In genomic region chr9:6428940-6429889, GRCh38 we compare ENCODE assay signal across 8 cellular contexts. TPM values are rescaled to one million over a fixed set of nuclear protein-coding genes. Genes with fewer than 3 reads are reported as not detected.
DNase-seq lines count a peak whose midpoint lies in the region; ATAC-seq and TF ChIP-seq lines count a peak whose summit lies in the region.

No MANE protein-coding gene starts in this region.

- no peaks in the 10 kb centered on the region for H3K9me3 Mint-ChIP-seq in endodermal cell

- no peaks in the 10 kb centered on the region for H3K27me3 Mint-ChIP-seq in endodermal cell (ENCODE audit: insufficient read depth)

- no peaks in the 10 kb centered on the region for H3K9me3 ChIP-seq in endodermal cell (ENCODE audit: control insufficient read depth, low read length)

- H3K27ac Mint-ChIP-seq in endodermal cell: no peak overlapping the region

- H3K27me3 ChIP-seq in endodermal cell (ENCODE audit: control insufficient read depth, insufficient read depth, low read length, poor library complexity, severe bottlenecking): no peaks in the 10 kb centered on the region

- H3K9ac ChIP-seq in endodermal cell (ENCODE audit: extremely low read depth, low read length, poor library complexity, severe bottlenecking): no peak overlapping the region

- H3K36me3 ChIP-seq in endodermal cell (ENCODE audit: control insufficient read depth, insufficient read depth, low read length): peaks cover 50% of the 10 kb centered on the region

- no peaks in the 10 kb centered on the region for H3K4me1 ChIP-seq in endodermal cell (ENCODE audit: control insufficient read depth, insufficient read depth, low read length)

- ATAC-seq in GM18502 (IDR thresholded peaks at IDR 0.05; ENCODE audit: poor library complexity, unreplicated experiment): peak; percentile 93
- peak; percentile 89 for ATAC-seq in GM21526 (IDR thresholded peaks at IDR 0.05; ENCODE audit: low FRiP score, unreplicated experiment)
- peak; percentile 93 for ATAC-seq in HG03521 (IDR thresholded peaks at IDR 0.05; ENCODE audit: unreplicated experiment)

- TF ChIP-seq CTCF in endodermal cell (conservative IDR thresholded peaks at IDR 0.05): no peak

- peaks cover 34% of the 10 kb centered on the region for H3K36me3 Mint-ChIP-seq in endodermal cell (ENCODE audit: low read depth)

- WGBS in endodermal cell (ENCODE audit: insufficient coverage in 1 of 2, insufficient read length in 1 of 2), 2 experiments: 95 to 97% methylated on average over 4 to 11 of the region's 11 CpGs

- no peak overlapping the region for H3K4me3 Mint-ChIP-seq in endodermal cell

- no peak overlapping the region for H3K4me3 ChIP-seq in endodermal cell (ENCODE audit: low read length)

- DNase-seq in fibroblast of gingiva (ENCODE audit: low read depth) (peak; percentile 30), endodermal cell (no peak), NCI-H2107 (lab: John Stamatoyannopoulos, UW) (no peak), RPMI8226 (no peak)
- no peak for DNase-seq in NK-92 treated with Interleukin-12 subunit alpha and Interleukin-12 subunit beta, amount 100 ng/mL, for 24 hours (lab: John Stamatoyannopoulos, UW)

- H3K27ac ChIP-seq in endodermal cell (ENCODE audit: low read depth, low read length): no peak overlapping the region

- H3K4me1 Mint-ChIP-seq in endodermal cell: peaks cover 14% of the 10 kb centered on the region

RNA-seq across cellular contexts. Expression of gene UHRF2, which starts 16.2 kb away (rescaled TPM):
- 10 to 100 TPM; 69.4 to 83.2 TPM for total RNA-seq in endodermal cell
- polyA plus RNA-seq in endodermal cell (2013, experiment 1 of 2): 51.8 TPM
- polyA plus RNA-seq in endodermal cell (2013, experiment 2 of 2): 50.1 TPM
